In the genomic region with DNA sequence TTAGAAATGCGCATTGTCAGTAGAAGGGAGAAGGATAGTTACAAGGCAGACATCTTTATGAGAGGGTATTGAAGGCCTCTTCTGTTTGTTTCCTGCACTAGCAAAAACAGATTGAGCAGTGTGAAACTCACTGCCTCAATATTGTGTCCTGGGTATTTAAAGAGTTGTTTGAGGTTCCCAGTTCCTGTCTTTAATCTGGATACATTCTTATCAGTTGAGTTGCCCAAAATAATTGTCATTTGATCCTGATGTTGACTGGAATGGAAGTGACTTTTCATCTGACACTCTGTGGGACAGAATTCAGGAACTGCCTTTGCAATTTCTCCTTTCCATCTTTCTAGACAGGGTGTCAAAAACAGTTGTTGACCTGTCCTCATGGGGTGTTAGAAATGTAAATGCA, we compare ENCODE assay signal across 9 cellular contexts. TPM values are rescaled to one million over a fixed set of nuclear protein-coding genes. Genes with fewer than 3 reads are reported as not detected.
DNase-seq lines count a peak whose midpoint lies in the region; ATAC-seq, FAIRE-seq and TF ChIP-seq lines count a peak whose summit lies in the region.
"Had no signal": no experiment of that assay in that cellular context is flagged by ENCODE, and none has a peak within 500 bp of the region (broad histone marks: within the 10 kb centered on the region; RNA-seq: fewer than 3 reads in every experiment).

No MANE protein-coding gene starts in this region.

- no peak for DNase-seq in GM19239 (ENCODE audit: insufficient read length, low spot score)
- no peak for DNase-seq in T-cell
- DNase-seq in foreskin fibroblast = no peak
- no peak for DNase-seq in DMS153 (lab: John Stamatoyannopoulos, UW)
- no peak for DNase-seq in KG1 (lab: John Stamatoyannopoulos, UW)
- DNase-seq in pancreas = no peak
- DNase-seq: NCI-H2029 treated with DMSO at 0.1 percent for 48 hours had no signal

- peaks cover 14 to 18% (median 17%) of the 10 kb centered on the region in 3 donors for H3K4me1 ChIP-seq in pancreas

- H3K27ac ChIP-seq in skin epidermis (peak overlapping the region in 8 of 21 experiments; percentile 5 to 91 (median 44)), pancreas (peak overlapping the region in 2 of 4 donors; percentile 84 to 92)

- 83 to 92% methylated on average over 1 of the region's 1 CpG for WGBS in pancreas, 2 donors

- peaks cover 41 to 48% (median 42%) of the 10 kb centered on the region in 3 donors for H3K4me1 Mint-ChIP-seq in T-cell

- TF ChIP-seq CTCF in foreskin fibroblast (IDR thresholded peaks at IDR 0.05; ENCODE audit: low read depth, low read length) (no peak), pancreas (IDR thresholded peaks at IDR 0.05) (no peak)

- no peaks in the 10 kb centered on the region for H3K36me3 ChIP-seq in pancreas

- ATAC-seq in T-cell (replicated peaks in 1 of 4) = no peak
- no peak for ATAC-seq in GM19328 (IDR thresholded peaks at IDR 0.05; ENCODE audit: unreplicated experiment)
- no peak for ATAC-seq in pancreas

- peaks cover 10% of the 10 kb centered on the region for H3K36me3 Mint-ChIP-seq in T-cell

- FAIRE-seq in GM19239 (lab: Jason Lieb, UNC) (peak; percentile 35), pancreas (lab: Jason Lieb, UNC) (no peak)

- no peaks in the 10 kb centered on the region for H3K9me3 ChIP-seq in pancreas

- peaks cover 0 to 3% of the 10 kb centered on the region in 2 donors for H3K27me3 Mint-ChIP-seq in T-cell

- CTCF ChIA-PET in T-cell (lab: Charles Lee) = interaction anchor here (0.6 to 1.0 kb wide), 3 partner anchors 34 to 1915 kb away, joined by 3 read pairs; no protein-coding TSS in a partner anchor

- H3K27me3 ChIP-seq in pancreas = no peaks in the 10 kb centered on the region

- no peaks in the 10 kb centered on the region for H3K9me3 Mint-ChIP-seq in T-cell

- peak overlapping the region; percentile 90 to 95 (median 91) for H3K4me3 Mint-ChIP-seq in T-cell

- peak overlapping the region; percentile 22 to 29 for H3K27ac Mint-ChIP-seq in T-cell

- POLR2A ChIA-PET in T-cell (lab: Charles Lee) = interaction anchor here in 1 of 2 donors (0.6 kb wide), 1 partner anchor 31 kb away, joined by 6 read pairs; no protein-coding TSS in a partner anchor

- H3K4me3 ChIP-seq in foreskin fibroblast (ENCODE audit: low read depth in 1 of 2, low read length in 2 of 2) = peak overlapping the region; percentile 68 to 87
- peak overlapping the region in 6 of 7 experiments; percentile 58 to 68 (median 61) for H3K4me3 ChIP-seq in skin epidermis
- H3K4me3 ChIP-seq in pancreas = peak overlapping the region in 2 of 4 donors; percentile 52 to 56

- intact Hi-C loops in pancreas (cut with DNase I) = no loop called here

RNA-seq across cellular contexts. Expression of gene ATP6V0A1, which starts 1.7 kb away (rescaled TPM):
- total RNA-seq in T-cell (10 to 100 TPM; 11.1 to 18.0 (median 14.9) TPM), pancreas (10 to 100 TPM; 22.8 to 51.3 (median 28.6) TPM)
- polyA plus RNA-seq in pancreas = 10 to 100 TPM; 37.2 to 55.9 TPM

RNA-seq across cellular contexts. Expression of gene CAVIN1, which starts 37.3 kb away (rescaled TPM):
- total RNA-seq in T-cell (1 to 10 TPM in 4 of 5 donors, under 1 TPM in 1; 0.83 to 2.3 (median 2.1) TPM), pancreas (10 to 100 TPM; 11.5 to 42.6 (median 19.6) TPM)
- polyA plus RNA-seq in pancreas = 10 to 100 TPM; 25.2 to 32.9 TPM
